Comparison of ENCODE assay signal across 34 cellular contexts in genomic region chr1:211158866-211159265, GRCh38.
"Had no signal": no experiment of that assay in that cellular context is flagged by ENCODE, and none has a peak within 500 bp of the region (broad histone marks: within the 10 kb centered on the region; RNA-seq: fewer than 3 reads in every experiment).

No MANE protein-coding gene starts in this region.

- H3K9me3 ChIP-seq: MG63 had no signal

- H3K4me3 ChIP-seq: MG63 had no signal

- H3K27me3 ChIP-seq: MG63 had no signal

- DNase-seq: Karpas-422, Kasumi-1, MG63, MM.1S, MV-4-11, NCI-H1048, NCI-H1092, NCI-H1092 treated with DMSO at 0.1 percent for 48 hours, NCI-H1105, NCI-H1105 treated with DMSO at 0.1 percent for 48 hours, NCI-H1417, NCI-H1417 treated with DMSO at 0.1 percent for 48 hours, NCI-H1436, NCI-H1436 treated with DMSO at 0.1 percent for 48 hours, NCI-H146, NCI-H1694, NCI-H1694 treated with DMSO at 0.1 percent for 48 hours, NCI-H187, NCI-H187 treated with DMSO at 0.1 percent for 48 hours, NCI-H1930, NCI-H2029, NCI-H2029 treated with DMSO at 0.1 percent for 48 hours, NCI-H2081, NCI-H2081 treated with DMSO at 0.1 percent for 48 hours, NCI-H2107, NCI-H2171, NCI-H2171 treated with DMSO at 0.1 percent for 48 hours, NCI-H226, NCI-H345, NCI-H446, NCI-H446 treated with DMSO at 0.1 percent for 48 hours, NCI-H510A, NCI-H510A treated with DMSO at 0.1 percent for 48 hours, NCI-H524 had no signal

- H3K36me3 ChIP-seq: MG63 had no signal
